1 cellular context compared by ENCODE assay signal in genomic region chr9:116271991-116272390, GRCh38.
TF ChIP-seq lines count a peak whose summit lies in the region.

No MANE protein-coding gene starts in this region.

TF ChIP-seq in SK-N-SH treated with all-trans-retinoic acid at 6 μM for 48 hours, 23 proteins besides CTCF, POLR2A, EP300 and RAD21:
- no peak for TF ChIP-seq CREB5 (CRISPR knock-in tag; IDR thresholded peaks at IDR 0.05; ENCODE audit: low read depth)
- TF ChIP-seq ZC3H10 (CRISPR knock-in tag; IDR thresholded peaks at IDR 0.05), result no peak
- TF ChIP-seq TOX (CRISPR knock-in tag; IDR thresholded peaks at IDR 0.05; ENCODE audit: borderline replicate concordance), result no peak
- TF ChIP-seq ZNF70 (CRISPR knock-in tag; IDR thresholded peaks at IDR 0.05), result no peak
- TF ChIP-seq PPARA (CRISPR knock-in tag; IDR thresholded peaks at IDR 0.05; ENCODE audit: borderline replicate concordance), result no peak
- no peak for TF ChIP-seq ZNF8 (CRISPR knock-in tag; IDR thresholded peaks at IDR 0.05)
- TF ChIP-seq RARB (CRISPR knock-in tag; IDR thresholded peaks at IDR 0.05), result no peak
- no peak for TF ChIP-seq GLIS3 (CRISPR knock-in tag; IDR thresholded peaks at IDR 0.05)
- no peak for TF ChIP-seq POU6F1 (CRISPR knock-in tag; IDR thresholded peaks at IDR 0.05; ENCODE audit: borderline replicate concordance, low read depth)
- no peak for TF ChIP-seq CSRNP3 (CRISPR knock-in tag; IDR thresholded peaks at IDR 0.05)
- no peak for TF ChIP-seq BACH2 (CRISPR knock-in tag; IDR thresholded peaks at IDR 0.05; ENCODE audit: borderline replicate concordance)
- no peak for TF ChIP-seq ESRRG (CRISPR knock-in tag; IDR thresholded peaks at IDR 0.05)
- TF ChIP-seq TCF4 (CRISPR knock-in tag; IDR thresholded peaks at IDR 0.05; ENCODE audit: borderline replicate concordance), result no peak
- no peak for TF ChIP-seq OSR1 (CRISPR knock-in tag; IDR thresholded peaks at IDR 0.05)
- TF ChIP-seq TSHZ2 (CRISPR knock-in tag; IDR thresholded peaks at IDR 0.05), result no peak
- TF ChIP-seq ISL1 (CRISPR knock-in tag; IDR thresholded peaks at IDR 0.05), result no peak
- no peak for TF ChIP-seq PATZ1 (CRISPR knock-in tag; IDR thresholded peaks at IDR 0.05; ENCODE audit: borderline replicate concordance)
- TF ChIP-seq ZFP30 (CRISPR knock-in tag; IDR thresholded peaks at IDR 0.05), result no peak
- no peak for TF ChIP-seq CSDC2 (CRISPR knock-in tag; IDR thresholded peaks at IDR 0.05)
TF ChIP-seq in SK-N-SH treated with all-trans-retinoic acid at 6 μM for 48 hours: peak in this region for 0.
